ENCODE assay signal across 16 cellular contexts in genomic region chr6:136408205-136408604, GRCh38.
A peak's percentile ranks its signal among the peaks of the same experiment; 100 is the strongest.
DNase-seq lines count a peak whose midpoint lies in the region; ATAC-seq and TF ChIP-seq lines count a peak whose summit lies in the region.
"Had no signal": no experiment of that assay in that cellular context is flagged by ENCODE, and none has a peak within 500 bp of the region (broad histone marks: within the 10 kb centered on the region; RNA-seq: fewer than 3 reads in every experiment).

No MANE protein-coding gene starts in this region.

- ATAC-seq in RWPE2 (ENCODE audit: low read depth) (peak; percentile 32; the same call in 1 of the 3 replicates), HG02610 (IDR thresholded peaks at IDR 0.05; ENCODE audit: unreplicated experiment) (no peak), GM21576 (IDR thresholded peaks at IDR 0.05; ENCODE audit: unreplicated experiment) (no peak)
- ATAC-seq: activated naive CD8-positive, alpha-beta T cell treated with anti-CD3 and anti-CD28 coated beads, Interleukin-2, amount 50 U/mL, for 24 hours; heart right ventricle had no signal

- DNase-seq in NOMO-1 (lab: John Stamatoyannopoulos, UW; ENCODE audit: unreplicated experiment in 2 of 2) (peak; percentile 9 to 46), NOMO-1 treated with dmso at 0.1 percent for 144 hours (lab: John Stamatoyannopoulos, UW; ENCODE audit: unreplicated experiment) (no peak), RWPE2 (ENCODE audit: low spot score) (no peak), epithelial cell of prostate (ENCODE audit: low read depth, low spot score) (peak; percentile 10), substantia nigra (lab: John Stamatoyannopoulos, UW) (no peak), erythroblast (lab: John Stamatoyannopoulos, UW) (no peak)
- DNase-seq: activated naive CD8-positive, alpha-beta T cell treated with anti-CD3 and anti-CD28 coated beads, Interleukin-2, amount 50 U/mL, for 24 hours; effector CD4-positive, alpha-beta T cell; heart right ventricle; NCI-H146; NCI-H510A treated with DMSO at 0.1 percent for 48 hours; spleen; tibial artery had no signal

- H3K27ac ChIP-seq in RWPE2 (ENCODE audit: poor library complexity, severe bottlenecking) (peak overlapping the region; percentile 14), epithelial cell of prostate (no peak overlapping the region), substantia nigra (ENCODE audit: low read depth, low read length, poor library complexity, severe bottlenecking) (peak overlapping the region; percentile 8)
- H3K27ac ChIP-seq: 22Rv1, heart right ventricle, spleen, tibial artery had no signal

- H3K4me3 ChIP-seq in RWPE2 (ENCODE audit: severe bottlenecking), result no peak overlapping the region
- H3K4me3 ChIP-seq: heart right ventricle, spleen, tibial artery had no signal

- H3K9me3 ChIP-seq in RWPE2 (ENCODE audit: severe bottlenecking), result no peaks in the 10 kb centered on the region
- H3K9me3 ChIP-seq: heart right ventricle, spleen, tibial artery had no signal

- no peaks in the 10 kb centered on the region for H3K27me3 ChIP-seq in RWPE2 (ENCODE audit: insufficient read depth, poor library complexity, severe bottlenecking)
- H3K27me3 ChIP-seq: heart right ventricle, spleen, tibial artery had no signal

- H3K4me1 ChIP-seq in RWPE2 (ENCODE audit: insufficient read depth, poor library complexity, severe bottlenecking), result peaks cover 28% of the 10 kb centered on the region

- no peak for TF ChIP-seq CTCF in RWPE2 (IDR thresholded peaks at IDR 0.05; ENCODE audit: poor library complexity, severe bottlenecking)

- no peak for TF ChIP-seq POLR2A in erythroblast (IDR thresholded peaks at IDR 0.05; ENCODE audit: low read length)

- H3K36me3 ChIP-seq in RWPE2 (ENCODE audit: low read depth), result no peaks in the 10 kb centered on the region
- H3K36me3 ChIP-seq: heart right ventricle, spleen, tibial artery had no signal

Comparison
In these comparisons a context has a peak if more than half of its experiments do, and no peak if none do; other contexts are left out.
1. DNase-seq: peak in NOMO-1 (2 of 2) and epithelial cell of prostate (single experiment); none in NOMO-1 treated with dmso at 0.1 percent for 144 hours (single experiment), RWPE2 (single experiment), substantia nigra (0 of 49) and erythroblast (0 of 2).